8 cellular contexts compared by ENCODE assay signal in the genomic region with DNA sequence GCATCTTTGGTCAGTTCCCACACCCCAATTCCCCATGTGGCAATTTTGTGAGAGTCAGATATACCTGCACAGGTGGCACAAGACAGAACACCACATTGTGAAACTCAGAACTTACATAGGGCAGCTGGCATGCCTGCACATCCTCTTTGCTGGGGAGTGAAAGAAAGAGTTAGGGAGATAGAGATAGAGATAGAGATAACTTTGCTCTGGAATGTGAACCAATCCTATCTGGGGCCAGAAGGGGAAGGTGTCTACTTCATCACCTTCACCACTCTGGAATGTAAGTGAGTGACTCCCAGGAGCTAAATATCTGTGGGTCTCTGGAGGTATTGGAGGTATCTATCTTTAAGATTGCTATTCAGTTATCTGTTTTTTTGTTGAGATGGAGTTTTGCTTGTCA.
"Had no signal": no experiment of that assay in that cellular context is flagged by ENCODE, and none has a peak within 500 bp of the region (broad histone marks: within the 10 kb centered on the region; RNA-seq: fewer than 3 reads in every experiment).

No MANE protein-coding gene starts in this region.

- DNase-seq: GDM1, GF-D8 had no signal

- FAIRE-seq: G401.6, GM12878, GM12891, GM12892, GM18507, GM19239 had no signal

- H3K4me3 ChIP-seq: GM12878 had no signal

- ATAC-seq: GM12878 had no signal
